Comparison of ENCODE assay signal across 14 cellular contexts in the genomic region with DNA sequence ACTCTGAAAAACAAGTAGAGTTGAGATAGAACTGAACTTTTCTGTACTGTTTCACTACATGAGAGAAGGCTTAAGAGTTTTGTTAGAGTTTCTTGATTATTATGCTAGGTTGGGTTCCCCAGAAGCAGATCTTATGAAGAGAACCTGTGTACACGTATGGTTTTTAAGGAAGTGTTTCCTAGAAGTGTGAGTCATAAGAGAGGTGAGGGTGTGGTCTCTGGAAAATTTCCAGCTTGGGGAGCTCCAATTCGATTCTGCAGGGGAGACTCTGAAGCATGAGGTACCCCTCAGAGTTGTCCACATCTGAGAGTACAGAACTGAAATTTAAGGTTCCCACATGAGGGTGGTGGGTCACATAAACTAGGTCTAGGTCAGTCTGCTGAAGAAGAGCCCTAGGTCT.
"Had no signal": no experiment of that assay in that cellular context is flagged by ENCODE, and none has a peak within 500 bp of the region (broad histone marks: within the 10 kb centered on the region; RNA-seq: fewer than 3 reads in every experiment).

No MANE protein-coding gene starts in this region.

- H3K4me2 ChIP-seq: hepatocyte had no signal

- H3K4me3 ChIP-seq: hepatocyte, ovary, right atrium auricular region had no signal

- H3K27ac ChIP-seq: hepatocyte, ovary, right atrium auricular region had no signal

- ATAC-seq: effector memory CD8-positive, alpha-beta T cell; left lobe of liver; natural killer cell had no signal

- H3K4me1 ChIP-seq: right atrium auricular region had no signal

- H3K79me2 ChIP-seq: hepatocyte had no signal

- DNase-seq: effector memory CD8-positive, alpha-beta T cell; foreskin melanocyte; head of caudate nucleus; kidney glomerular epithelial cell; natural killer cell; ovary; small intestine; stimulated activated CD4-positive, alpha-beta T cell treated with anti-CD3 and anti-CD28 coated beads, Interleukin-12 subunit alpha, Interleukin-12 subunit beta, amount 100 ng/mL, for 4 hours; stimulated activated naive CD4-positive, alpha-beta T cell had no signal

- H3K9me3 ChIP-seq: ovary, right atrium auricular region had no signal

- H3K27me3 ChIP-seq: hepatocyte, ovary, right atrium auricular region had no signal

- FAIRE-seq: colon, small intestine, urothelium cell line had no signal

- H2AFZ ChIP-seq: hepatocyte had no signal

- H3K36me3 ChIP-seq: ovary, right atrium auricular region had no signal
